Comparison of ENCODE assay signal across 15 cellular contexts in the genomic region with DNA sequence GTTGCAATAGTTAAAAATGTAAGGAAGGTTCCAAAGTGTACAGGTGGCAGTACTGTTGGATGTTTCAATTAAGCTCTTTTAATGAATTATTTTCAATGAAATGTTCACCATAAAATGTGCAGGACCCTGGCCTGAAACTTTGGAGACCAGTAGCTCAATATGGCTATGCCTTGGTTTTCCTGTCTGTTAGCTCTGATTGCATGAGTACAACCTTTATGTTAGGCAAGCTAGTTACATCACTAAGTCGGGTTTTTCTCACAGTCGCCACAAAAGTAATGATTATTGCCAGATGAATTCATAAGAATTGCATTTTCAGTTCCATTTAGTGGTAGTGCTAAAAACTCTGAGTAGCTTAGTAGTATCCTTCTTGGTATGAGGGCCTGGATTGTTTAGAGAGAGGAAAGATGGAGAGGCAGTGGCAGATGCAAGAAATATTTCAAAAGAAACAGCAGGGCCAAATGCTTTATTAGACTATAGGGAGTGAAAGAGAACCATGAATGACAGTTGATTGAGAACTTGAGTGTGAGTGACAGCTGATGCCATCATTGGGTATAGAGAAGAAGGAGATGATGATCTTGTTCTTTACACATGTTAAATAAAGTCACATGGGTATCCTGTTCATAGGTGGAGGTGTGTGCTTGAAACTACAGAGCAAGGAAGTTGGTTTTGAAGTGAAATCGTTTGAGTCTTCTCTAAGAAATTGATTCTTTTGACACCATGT.
DNase-seq lines count a peak whose midpoint lies in the region; ATAC-seq, FAIRE-seq and TF ChIP-seq lines count a peak whose summit lies in the region.
"Had no signal": no experiment of that assay in that cellular context is flagged by ENCODE, and none has a peak within 500 bp of the region (broad histone marks: within the 10 kb centered on the region; RNA-seq: fewer than 3 reads in every experiment).

No MANE protein-coding gene starts in this region.

- intact Hi-C loops in CD4-positive, alpha-beta T cell (cut with DNase I, micrococcal nuclease) = loop anchor here (5.0 kb wide), 3 partner anchors 217 to 352 kb away; no protein-coding TSS in a partner anchor
- intact Hi-C loops in tibial artery (cut with DNase I; ENCODE audit: low total_unique reads) = loop anchor here (10.0 kb wide), 1 partner anchor 345 kb away; no protein-coding TSS in a partner anchor

- H3K36me3 Mint-ChIP-seq in CD4-positive, alpha-beta T cell (ENCODE audit: low read depth) = peaks cover 17% of the 10 kb centered on the region

- CTCF ChIA-PET in CD4-positive, alpha-beta T cell (lab: Charles Lee) = interaction anchor here (1.3 to 2.6 kb wide), 2 partner anchors 12 to 193 kb away, joined by 3 to 5 read pairs; no protein-coding TSS in a partner anchor

- no peak for TF ChIP-seq CTCF in CD4-positive, alpha-beta T cell (IDR thresholded peaks at IDR 0.05)
- TF ChIP-seq CTCF in OCI-LY1 (IDR thresholded peaks at IDR 0.05; ENCODE audit: low read length) (no peak), tibial artery (IDR thresholded peaks at IDR 0.05) (no peak)

- H3K4me2 ChIP-seq in OCI-LY1 (ENCODE audit: low read length) = peak overlapping the region; percentile 0; the same call in 1 of the 2 replicates

- no peak for DNase-seq in CD4-positive, alpha-beta T cell
- DNase-seq in GM18507 (ENCODE audit: extremely low spot score, insufficient read length, low read depth) (no peak), glomerular visceral epithelial cell (ENCODE audit: extremely low spot score) (peak; percentile 48), dedifferentiated amniotic fluid mesenchymal stem cell (ENCODE audit: extremely low spot score) (no peak), tibial artery (no peak)
- DNase-seq: activated naive CD4-positive, alpha-beta T cell treated with anti-CD3 and anti-CD28 coated beads, Interleukin-2, amount 10 ng/mL, durations not matched to agents 7 days and 5 days; DMS79; effector CD8-positive, alpha-beta T cell; left ventricle myocardium superior; NCI-H1048; NCI-H82; psoas muscle had no signal

- peaks cover 63% of the 10 kb centered on the region for H3K4me1 Mint-ChIP-seq in CD4-positive, alpha-beta T cell (ENCODE audit: low read depth)

- no peaks in the 10 kb centered on the region for H3K27me3 Mint-ChIP-seq in CD4-positive, alpha-beta T cell
- H3K27me3 Mint-ChIP-seq: activated naive CD4-positive, alpha-beta T cell treated with anti-CD3 and anti-CD28 coated beads, Interleukin-2, amount 10 ng/mL, durations not matched to agents 7 days and 5 days had no signal

- no peaks in the 10 kb centered on the region for H3K27me3 ChIP-seq in CD4-positive, alpha-beta T cell (ENCODE audit: control insufficient read depth, insufficient read depth, low read length)
- H3K27me3 ChIP-seq in OCI-LY1 (ENCODE audit: insufficient read depth, low read length) = no peaks in the 10 kb centered on the region
- H3K27me3 ChIP-seq in tibial artery = no peaks in the 10 kb centered on the region

- H3K79me2 ChIP-seq in OCI-LY1 (ENCODE audit: insufficient read depth, low read length) = peaks cover 6% of the 10 kb centered on the region; the same call in 1 of the 2 replicates

- no peak overlapping the region for H3K27ac ChIP-seq in CD4-positive, alpha-beta T cell (ENCODE audit: low read depth, low read length)
- H3K27ac ChIP-seq in OCI-LY1 (ENCODE audit: low read depth, low read length, poor library complexity, severe bottlenecking) (peak overlapping the region; percentile 54), tibial artery (no peak overlapping the region)
- H3K27ac ChIP-seq: psoas muscle had no signal

- peak; percentile 45 for FAIRE-seq in GM18507 (lab: Jason Lieb, UNC)

- no peaks in the 10 kb centered on the region for H4K20me1 ChIP-seq in OCI-LY1 (ENCODE audit: insufficient read depth, low read length)

- H3K9ac ChIP-seq in OCI-LY1 (ENCODE audit: low read length) = no peak overlapping the region

- peaks cover under 1% of the 10 kb centered on the region; the same call in 1 of the 2 replicates for H3F3A ChIP-seq in OCI-LY1 (ENCODE audit: insufficient read depth, low read length)

- no peak overlapping the region for H2AFZ ChIP-seq in OCI-LY1 (ENCODE audit: low read length)

- no peaks in the 10 kb centered on the region for H3K9me3 Mint-ChIP-seq in CD4-positive, alpha-beta T cell
- H3K9me3 Mint-ChIP-seq: activated naive CD4-positive, alpha-beta T cell treated with anti-CD3 and anti-CD28 coated beads, Interleukin-2, amount 10 ng/mL, durations not matched to agents 7 days and 5 days had no signal

- H3K9me3 ChIP-seq in CD4-positive, alpha-beta T cell (ENCODE audit: control insufficient read depth, low read length) = no peaks in the 10 kb centered on the region
- H3K9me3 ChIP-seq in OCI-LY1 (ENCODE audit: low read length) = no peaks in the 10 kb centered on the region
- H3K9me3 ChIP-seq in tibial artery = no peaks in the 10 kb centered on the region
- H3K9me3 ChIP-seq: psoas muscle had no signal

- H3K27ac Mint-ChIP-seq in CD4-positive, alpha-beta T cell = peak overlapping the region; percentile 6
- H3K27ac Mint-ChIP-seq: activated naive CD4-positive, alpha-beta T cell treated with anti-CD3 and anti-CD28 coated beads, Interleukin-2, amount 10 ng/mL, durations not matched to agents 7 days and 5 days had no signal

- H3K9me2 ChIP-seq in OCI-LY1 (ENCODE audit: low read depth, low read length) = no peaks in the 10 kb centered on the region

- no peak for ATAC-seq in CD4-positive, alpha-beta T cell (ENCODE audit: poor library complexity)
- ATAC-seq in GM18867 (IDR thresholded peaks at IDR 0.05; ENCODE audit: unreplicated experiment) = no peak
- no peak for ATAC-seq in HG03378 (IDR thresholded peaks at IDR 0.05; ENCODE audit: unreplicated experiment)
- ATAC-seq: left ventricle myocardium superior, psoas muscle had no signal

- H3K4me1 ChIP-seq in OCI-LY1 (ENCODE audit: insufficient read depth, low read length, severe bottlenecking) (peaks cover 70% of the 10 kb centered on the region), tibial artery (no peaks in the 10 kb centered on the region)
- H3K4me1 ChIP-seq: psoas muscle had no signal

- no peak overlapping the region for H3K4me3 ChIP-seq in OCI-LY1 (ENCODE audit: low read depth, low read length, poor library complexity, severe bottlenecking)
- no peak overlapping the region for H3K4me3 ChIP-seq in tibial artery
- H3K4me3 ChIP-seq: psoas muscle had no signal

- POLR2A ChIA-PET in CD4-positive, alpha-beta T cell (lab: Charles Lee) = interaction anchor here (0.6 to 1.9 kb wide), 2 partner anchors 92 to 166 kb away, joined by 3 to 5 read pairs; no protein-coding TSS in a partner anchor

- peaks cover 3% of the 10 kb centered on the region; the same call in 1 of the 2 replicates for H3K36me3 ChIP-seq in OCI-LY1 (ENCODE audit: insufficient read depth, low read length)
- peaks cover 0 to 5% (median 0%) of the 10 kb centered on the region in 3 donors for H3K36me3 ChIP-seq in tibial artery

- no peak overlapping the region for H3K4me3 Mint-ChIP-seq in CD4-positive, alpha-beta T cell
- H3K4me3 Mint-ChIP-seq: activated naive CD4-positive, alpha-beta T cell treated with anti-CD3 and anti-CD28 coated beads, Interleukin-2, amount 10 ng/mL, durations not matched to agents 7 days and 5 days had no signal
